ENCODE assay signal across 8 cellular contexts in genomic region chr12:14238224-14238792, GRCh38.
DNase-seq lines count a peak whose midpoint lies in the region; ATAC-seq and TF ChIP-seq lines count a peak whose summit lies in the region.

No MANE protein-coding gene starts in this region.

- H3K4me3 ChIP-seq in WERI-Rb-1 (ENCODE audit: low read depth, low read length), result no peak overlapping the region

- H3K27ac ChIP-seq in WERI-Rb-1, result no peak overlapping the region

- H3K27me3 Mint-ChIP-seq in central memory CD8-positive, alpha-beta T cell, result no peaks in the 10 kb centered on the region

- H3K36me3 Mint-ChIP-seq in central memory CD8-positive, alpha-beta T cell (ENCODE audit: insufficient read depth), result peaks cover 2% of the 10 kb centered on the region

- peaks cover 21% of the 10 kb centered on the region for H3K4me1 Mint-ChIP-seq in central memory CD8-positive, alpha-beta T cell

- ATAC-seq in central memory CD8-positive, alpha-beta T cell (replicated peaks; ENCODE audit: extremely low read depth, poor library complexity, severe bottlenecking), result peak; percentile 34
- ATAC-seq in HG02870 (IDR thresholded peaks at IDR 0.05; ENCODE audit: unreplicated experiment), result no peak

- H3K9me3 ChIP-seq in WERI-Rb-1 (ENCODE audit: severe bottlenecking), result peaks cover 17% of the 10 kb centered on the region

- H3K27ac Mint-ChIP-seq in central memory CD8-positive, alpha-beta T cell (ENCODE audit: low read depth), result no peak overlapping the region

- H3K4me3 Mint-ChIP-seq in central memory CD8-positive, alpha-beta T cell, result no peak overlapping the region

- DNase-seq in GM03348 (ENCODE audit: low spot score) (peak; percentile 38), NCI-H1417 (lab: John Stamatoyannopoulos, UW) (peak in 2 of 3 experiments; percentile 11 to 55), medulla oblongata (ENCODE audit: extremely low spot score) (peak; percentile 64), WERI-Rb-1 (no peak), T-helper 9 cell (no peak)
- DNase-seq in central memory CD8-positive, alpha-beta T cell (ENCODE audit: low spot score in 2 of 2), result no peak
- DNase-seq in activated CD4-positive, alpha-beta T cell treated with anti-CD3 and anti-CD28 coated beads for 48 hours, result no peak

- H3K9me3 Mint-ChIP-seq in central memory CD8-positive, alpha-beta T cell, result no peaks in the 10 kb centered on the region

- TF ChIP-seq CTCF in WERI-Rb-1 (IDR thresholded peaks at IDR 0.05; ENCODE audit: low read depth, low read length), result no peak

- no peaks in the 10 kb centered on the region for H3K27me3 ChIP-seq in WERI-Rb-1 (ENCODE audit: insufficient read depth, low read depth, severe bottlenecking)

- no peaks in the 10 kb centered on the region for H3K36me3 ChIP-seq in WERI-Rb-1

Comparison
In these comparisons a context has a peak if more than half of its experiments do, and no peak if none do; other contexts are left out.
1. DNase-seq: peak in GM03348 (single experiment), NCI-H1417 (2 of 3) and medulla oblongata (single experiment); none in central memory CD8-positive, alpha-beta T cell (0 of 2), WERI-Rb-1 (single experiment), T-helper 9 cell (single experiment) and activated CD4-positive, alpha-beta T cell treated with anti-CD3 and anti-CD28 coated beads for 48 hours (single experiment).